13 cellular contexts compared by ENCODE assay signal in the genomic region with DNA sequence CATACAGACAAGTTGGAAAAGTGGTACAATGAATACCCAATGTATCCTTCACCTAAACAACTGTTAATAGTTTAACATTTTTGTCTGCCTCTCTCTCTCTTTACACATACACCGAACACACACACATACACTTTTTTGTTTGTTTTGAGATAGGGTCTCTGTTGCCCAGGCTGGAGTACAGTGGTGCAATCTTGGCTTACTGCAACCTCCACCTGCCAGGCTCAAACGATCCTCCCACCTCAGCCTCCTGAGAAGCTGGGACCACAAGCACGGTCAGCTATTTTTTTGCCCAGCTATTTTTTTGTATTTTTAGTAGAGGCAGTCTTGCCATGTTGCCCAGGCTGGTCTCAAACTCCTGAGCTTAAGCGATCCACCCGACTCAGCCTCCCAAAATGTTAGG.
"Had no signal": no experiment of that assay in that cellular context is flagged by ENCODE, and none has a peak within 500 bp of the region (broad histone marks: within the 10 kb centered on the region; RNA-seq: fewer than 3 reads in every experiment).

No MANE protein-coding gene starts in this region.

- H3K27me3 ChIP-seq: body of pancreas, esophagus squamous epithelium, hepatocyte, pancreas had no signal

- H3K4me3 ChIP-seq: body of pancreas, coronary artery, esophagus squamous epithelium, hepatocyte, pancreas, thoracic aorta had no signal

- H3K27me3 Mint-ChIP-seq: T-cell had no signal

- H3K27ac ChIP-seq: body of pancreas, coronary artery, esophagus squamous epithelium, hepatocyte, pancreas, thoracic aorta had no signal

- ATAC-seq: body of pancreas, left lobe of liver, pancreas, T-cell had no signal

- H3K4me1 ChIP-seq: body of pancreas, esophagus squamous epithelium, pancreas had no signal

- H3K9me3 ChIP-seq: body of pancreas, esophagus squamous epithelium, pancreas, thoracic aorta had no signal

- H3K4me3 Mint-ChIP-seq: T-cell had no signal

- DNase-seq: amniotic stem cell; body of pancreas; caudate nucleus; esophagus squamous epithelium; islet precursor cell; stimulated activated CD4-positive, alpha-beta T cell treated with anti-CD3 and anti-CD28 coated beads, Interleukin-1b, Interleukin-23, amount 100 ng/mL, for 48 hours; T-cell; T1000 had no signal

- H3K9me3 Mint-ChIP-seq: T-cell had no signal
